Comparison of ENCODE assay signal across 1 cellular context in the genomic region with DNA sequence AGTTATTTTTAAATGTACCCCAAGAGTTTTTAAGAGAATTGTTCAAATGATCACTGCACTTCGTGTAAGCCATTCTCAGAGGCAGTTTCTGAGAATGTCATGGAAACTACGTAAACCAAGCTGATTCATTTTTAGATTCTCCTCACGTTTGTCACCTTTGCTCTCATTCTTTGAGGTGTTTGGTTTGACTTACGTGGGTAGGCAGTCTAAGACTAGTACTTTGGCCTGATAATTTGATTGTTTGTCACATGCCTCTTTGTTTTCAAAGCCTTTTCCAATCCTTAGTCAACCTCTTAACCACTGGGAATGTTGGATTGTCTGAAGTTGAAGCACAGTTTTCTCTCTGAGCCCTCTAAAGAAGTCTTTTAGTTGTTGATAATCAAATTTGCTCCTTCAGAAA.
TF ChIP-seq lines count a peak whose summit lies in the region.

No MANE protein-coding gene starts in this region.

TF ChIP-seq in HepG2, 621 proteins besides CTCF, POLR2A, EP300 and RAD21 (continued from another document):
- TF ChIP-seq, protein P1, sequence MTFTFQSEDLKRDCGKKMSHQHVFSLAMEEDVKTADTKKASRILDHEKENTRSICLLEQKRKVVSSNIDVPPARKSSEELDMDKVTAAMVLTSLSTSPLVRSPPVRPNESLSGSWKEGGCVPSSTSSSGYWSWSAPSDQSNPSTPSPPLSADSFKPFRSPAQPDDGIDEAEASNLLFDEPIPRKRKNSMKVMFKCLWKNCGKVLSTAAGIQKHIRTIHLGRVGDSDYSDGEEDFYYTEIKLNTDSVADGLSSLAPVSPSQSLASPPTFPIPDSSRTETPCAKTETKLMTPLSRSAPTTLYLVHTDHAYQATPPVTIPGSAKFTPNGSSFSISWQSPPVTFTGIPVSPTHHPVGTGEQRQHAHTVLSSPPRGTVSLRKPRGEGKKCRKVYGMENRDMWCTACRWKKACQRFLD (CRISPR knock-in tag; IDR thresholded peaks at IDR 0.05; ENCODE audit: borderline replicate concordance): no peak
- no peak for TF ChIP-seq ZSCAN12 (CRISPR knock-in tag; IDR thresholded peaks at IDR 0.05)
- TF ChIP-seq, protein P2, sequence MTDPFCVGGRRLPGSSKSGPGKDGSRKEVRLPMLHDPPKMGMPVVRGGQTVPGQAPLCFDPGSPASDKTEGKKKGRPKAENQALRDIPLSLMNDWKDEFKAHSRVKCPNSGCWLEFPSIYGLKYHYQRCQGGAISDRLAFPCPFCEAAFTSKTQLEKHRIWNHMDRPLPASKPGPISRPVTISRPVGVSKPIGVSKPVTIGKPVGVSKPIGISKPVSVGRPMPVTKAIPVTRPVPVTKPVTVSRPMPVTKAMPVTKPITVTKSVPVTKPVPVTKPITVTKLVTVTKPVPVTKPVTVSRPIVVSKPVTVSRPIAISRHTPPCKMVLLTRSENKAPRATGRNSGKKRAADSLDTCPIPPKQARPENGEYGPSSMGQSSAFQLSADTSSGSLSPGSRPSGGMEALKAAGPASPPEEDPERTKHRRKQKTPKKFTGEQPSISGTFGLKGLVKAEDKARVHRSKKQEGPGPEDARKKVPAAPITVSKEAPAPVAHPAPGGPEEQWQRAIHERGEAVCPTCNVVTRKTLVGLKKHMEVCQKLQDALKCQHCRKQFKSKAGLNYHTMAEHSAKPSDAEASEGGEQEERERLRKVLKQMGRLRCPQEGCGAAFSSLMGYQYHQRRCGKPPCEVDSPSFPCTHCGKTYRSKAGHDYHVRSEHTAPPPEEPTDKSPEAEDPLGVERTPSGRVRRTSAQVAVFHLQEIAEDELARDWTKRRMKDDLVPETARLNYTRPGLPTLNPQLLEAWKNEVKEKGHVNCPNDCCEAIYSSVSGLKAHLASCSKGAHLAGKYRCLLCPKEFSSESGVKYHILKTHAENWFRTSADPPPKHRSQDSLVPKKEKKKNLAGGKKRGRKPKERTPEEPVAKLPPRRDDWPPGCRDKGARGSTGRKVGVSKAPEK (CRISPR knock-in tag; IDR thresholded peaks at IDR 0.05; ENCODE audit: borderline replicate concordance): no peak
- TF ChIP-seq NCOA1 (CRISPR knock-in tag; IDR thresholded peaks at IDR 0.05): no peak
